ENCODE assay signal across 8 cellular contexts in the genomic region with DNA sequence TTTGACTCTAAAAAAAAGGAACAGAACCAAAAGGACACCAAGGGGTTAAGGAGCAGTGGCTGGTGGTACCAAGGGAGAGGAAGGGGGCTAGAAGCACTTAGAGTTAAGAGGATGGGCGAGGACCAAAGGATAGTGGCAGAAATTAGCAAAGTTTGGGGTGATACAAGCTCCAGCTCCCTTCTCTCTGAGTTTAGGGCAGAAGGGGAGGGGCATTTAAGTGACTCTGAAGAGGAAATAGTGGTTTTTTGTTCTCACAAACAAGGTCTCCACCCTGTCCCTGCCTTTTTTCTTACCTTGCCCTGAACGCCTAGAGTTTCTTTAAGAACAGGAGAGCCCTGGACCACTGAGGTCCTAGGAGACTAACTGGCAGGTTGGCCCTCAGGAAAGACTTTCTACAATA. TPM values are rescaled to one million over a fixed set of nuclear protein-coding genes. Genes with fewer than 3 reads are reported as not detected.
DNase-seq lines count a peak whose midpoint lies in the region; ATAC-seq and TF ChIP-seq lines count a peak whose summit lies in the region.

No MANE protein-coding gene starts in this region.

- peak overlapping the region; percentile 4 for H3K9ac ChIP-seq in neural progenitor cell

- peaks cover 27% of the 10 kb centered on the region for H3F3A ChIP-seq in neural progenitor cell (ENCODE audit: low read depth)

- no peaks in the 10 kb centered on the region for H3K27me3 ChIP-seq in CD4-positive, alpha-beta T cell (ENCODE audit: control insufficient read depth, insufficient read depth, low read length)
- no peaks in the 10 kb centered on the region for H3K27me3 ChIP-seq in neural progenitor cell

- H4K20me1 ChIP-seq in neural progenitor cell (ENCODE audit: low read depth) = peaks cover 23% of the 10 kb centered on the region

- H3K27ac ChIP-seq in CD4-positive, alpha-beta T cell (ENCODE audit: low read depth, low read length) = peak overlapping the region; percentile 93
- no peak overlapping the region for H3K27ac ChIP-seq in neural progenitor cell

- no TSS peak for BruUV-seq in MCF 10A (replicated peaks; lab: Mats Ljungman, UMichigan)

- H3K27ac Mint-ChIP-seq in CD4-positive, alpha-beta T cell = peak overlapping the region; percentile 90
- H3K27ac Mint-ChIP-seq in MCF 10A (ENCODE audit: low read depth, unreplicated experiment) (peak overlapping the region; percentile 92), neural progenitor cell (no peak overlapping the region)

- H3K9me3 Mint-ChIP-seq in CD4-positive, alpha-beta T cell = no peaks in the 10 kb centered on the region
- no peaks in the 10 kb centered on the region for H3K9me3 Mint-ChIP-seq in MCF 10A (ENCODE audit: unreplicated experiment)
- H3K9me3 Mint-ChIP-seq in neural progenitor cell = no peaks in the 10 kb centered on the region

- TF ChIP-seq CTCF in CD4-positive, alpha-beta T cell (IDR thresholded peaks at IDR 0.05) = no peak
- TF ChIP-seq CTCF in MCF 10A (IDR thresholded peaks at IDR 0.05; ENCODE audit: unreplicated experiment) = no peak
- TF ChIP-seq CTCF in neural progenitor cell (IDR thresholded peaks at IDR 0.05) = no peak

- DNase-seq in CD4-positive, alpha-beta T cell = peak in 4 of 10 experiments; percentile 15 to 28 (median 22)
- DNase-seq in NOMO-1 treated with DMSO at 0.1 percent for 48 hours (lab: John Stamatoyannopoulos, UW; ENCODE audit: unreplicated experiment) (peak; percentile 29), MCF 10A (ENCODE audit: unreplicated experiment) (no peak), neural progenitor cell (ENCODE audit: low spot score) (no peak), AG08395 (ENCODE audit: low spot score) (no peak), UCSD-AML1 (lab: John Stamatoyannopoulos, UW; ENCODE audit: unreplicated experiment) (no peak), NCI-H774 (lab: John Stamatoyannopoulos, UW) (no peak), globus pallidus (ENCODE audit: low spot score) (no peak)

- H3K4me1 Mint-ChIP-seq in CD4-positive, alpha-beta T cell (ENCODE audit: low read depth) = peaks cover 72% of the 10 kb centered on the region
- peaks cover 47% of the 10 kb centered on the region for H3K4me1 Mint-ChIP-seq in MCF 10A (ENCODE audit: insufficient read depth, unreplicated experiment)
- H3K4me1 Mint-ChIP-seq in neural progenitor cell = peaks cover 20% of the 10 kb centered on the region

- peak; percentile 49 for ATAC-seq in CD4-positive, alpha-beta T cell (ENCODE audit: poor library complexity)

- H3K27me3 Mint-ChIP-seq in CD4-positive, alpha-beta T cell = no peaks in the 10 kb centered on the region
- H3K27me3 Mint-ChIP-seq in MCF 10A (ENCODE audit: insufficient read depth, unreplicated experiment) (no peaks in the 10 kb centered on the region), neural progenitor cell (ENCODE audit: insufficient read depth, low read depth) (peaks cover 14% of the 10 kb centered on the region)

- peaks cover 7% of the 10 kb centered on the region for H3K4me1 ChIP-seq in neural progenitor cell

- peak overlapping the region; percentile 97 for H3K4me3 Mint-ChIP-seq in CD4-positive, alpha-beta T cell
- H3K4me3 Mint-ChIP-seq in MCF 10A (ENCODE audit: unreplicated experiment) (no peak overlapping the region), neural progenitor cell (peak overlapping the region; percentile 62)

- H3K4me3 ChIP-seq in neural progenitor cell = no peak overlapping the region

- no peak overlapping the region for H3K4me2 ChIP-seq in neural progenitor cell

- intact Hi-C loops in CD4-positive, alpha-beta T cell (cut with DNase I, micrococcal nuclease) = loop anchor here in 1 of 2 experiments (1.0 to 2.0 kb wide), 2 partner anchors 8 to 47 kb away; a partner anchor contains a TSS
- intact Hi-C loops in MCF 10A (cut with micrococcal nuclease) = loop anchor here (5.0 kb wide), 1 partner anchor 49 kb away; a partner anchor contains a TSS

- CTCF ChIA-PET in CD4-positive, alpha-beta T cell (lab: Charles Lee) = interaction anchor here (1.7 to 5.2 kb wide), 4 partner anchors 10 to 44 kb away, joined by 8 to 60 read pairs (median 34); a partner anchor contains a TSS
- CTCF ChIA-PET in MCF 10A (lab: Yijun Ruan, JAX) = interaction anchor here (1.3 to 1.6 kb wide), 2 partner anchors 16 to 31 kb away, joined by 4 to 7 read pairs; no protein-coding TSS in a partner anchor

- H3K79me2 ChIP-seq in neural progenitor cell (ENCODE audit: low read depth) = peaks cover 54% of the 10 kb centered on the region

- POLR2A ChIA-PET in CD4-positive, alpha-beta T cell (lab: Charles Lee) = interaction anchor here (0.6 to 7.7 kb wide), 18 partner anchors 7 to 898 kb away, joined by 3 to 144 read pairs (median 5); a partner anchor contains a TSS
- POLR2A ChIA-PET in MCF 10A (lab: Yijun Ruan, JAX) = interaction anchor here (0.6 to 9.4 kb wide), 6 partner anchors 8 to 496 kb away, joined by 3 to 90 read pairs (median 30); a partner anchor contains a TSS

- no peaks in the 10 kb centered on the region for H3K9me3 ChIP-seq in CD4-positive, alpha-beta T cell (ENCODE audit: control insufficient read depth, low read length)
- no peaks in the 10 kb centered on the region for H3K9me3 ChIP-seq in neural progenitor cell (ENCODE audit: low read depth)

- H3K36me3 Mint-ChIP-seq in CD4-positive, alpha-beta T cell (ENCODE audit: low read depth) = peaks cover 85% of the 10 kb centered on the region
- peaks cover 54% of the 10 kb centered on the region for H3K36me3 Mint-ChIP-seq in MCF 10A (ENCODE audit: insufficient read depth, unreplicated experiment)
- H3K36me3 Mint-ChIP-seq in neural progenitor cell = peaks cover 33% of the 10 kb centered on the region

- H2AFZ ChIP-seq in neural progenitor cell (replicated peaks) = no peak overlapping the region

- no peaks in the 10 kb centered on the region for H3K36me3 ChIP-seq in neural progenitor cell

RNA-seq across cellular contexts. Expression of a gene that starts 3.3 kb away (rescaled TPM):
- 100 to 1,000 TPM; 401 to 404 TPM for total RNA-seq in CD4-positive, alpha-beta T cell
- total RNA-seq in MCF 10A (2022) (134 and 139 TPM in 2 replicates), neural progenitor cell (ENCODE audit: low replicate concordance) (50.7 and 54.9 TPM in 2 replicates)

RNA-seq across cellular contexts. Expression of a gene that starts 4.0 kb away (rescaled TPM):
- total RNA-seq in CD4-positive, alpha-beta T cell = 1 to 10 TPM; 2.8 to 2.9 TPM
- 0.86 and 1.3 TPM in 2 replicates for total RNA-seq in MCF 10A (2022)
- 27.9 and 37.0 TPM in 2 replicates for total RNA-seq in neural progenitor cell (ENCODE audit: low replicate concordance)

RNA-seq across cellular contexts. Expression of a gene that starts 8.6 kb away (rescaled TPM):
- total RNA-seq in CD4-positive, alpha-beta T cell = 1 to 10 TPM in 1 of 2 experiments, under 1 TPM in 1; 0.58 to 1.2 TPM
- total RNA-seq in MCF 10A (2022) (2.2 and 2.7 TPM in 2 replicates), neural progenitor cell (ENCODE audit: low replicate concordance) (2.9 and 5.5 TPM in 2 replicates)

RNA-seq across cellular contexts. Expression of a gene that starts 14.4 kb away (rescaled TPM):
- total RNA-seq in CD4-positive, alpha-beta T cell = 10 to 100 TPM; 23.7 to 25.5 TPM
- total RNA-seq in MCF 10A (2022) (20.2 and 22.9 TPM in 2 replicates), neural progenitor cell (ENCODE audit: low replicate concordance) (6.5 and 6.9 TPM in 2 replicates)

RNA-seq across cellular contexts. Expression of a gene that starts 19.8 kb away (rescaled TPM):
- under 1 TPM; 0.30 to 0.42 TPM for total RNA-seq in CD4-positive, alpha-beta T cell
- 1.2 and 2.3 TPM in 2 replicates for total RNA-seq in MCF 10A (2022)
- total RNA-seq in neural progenitor cell (ENCODE audit: low replicate concordance) = 0.97 and 1.0 TPM in 2 replicates
